In the genomic region with DNA sequence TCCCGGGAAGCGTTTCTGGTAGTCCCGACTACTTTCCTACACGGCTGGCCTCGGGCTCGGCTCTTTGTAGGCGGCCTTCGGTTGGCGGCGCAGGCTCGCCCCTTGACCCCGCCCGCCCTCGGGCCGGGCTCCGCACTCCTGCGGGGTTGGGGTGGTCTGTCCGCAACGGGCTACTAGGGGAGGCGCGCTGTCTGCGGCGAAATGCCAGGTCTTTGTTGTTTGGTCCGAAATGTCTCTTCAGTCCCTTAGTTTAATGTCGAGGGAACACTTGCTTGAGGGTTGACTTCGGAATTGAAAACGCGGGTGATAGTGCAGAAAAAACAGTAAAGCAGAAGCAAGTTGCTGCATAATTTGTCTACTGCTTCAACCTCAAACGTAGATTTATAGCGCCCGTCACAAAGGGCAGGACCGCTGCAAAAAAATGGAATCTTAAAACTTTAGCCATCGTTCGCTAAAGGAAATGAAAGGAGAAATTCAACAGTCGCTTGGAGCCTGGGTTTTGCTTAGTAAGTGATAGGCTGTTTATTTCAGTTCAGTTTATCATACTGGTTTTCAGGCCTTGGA, we compare ENCODE assay signal across 8 cellular contexts. TPM values are rescaled to one million over a fixed set of nuclear protein-coding genes. Genes with fewer than 3 reads are reported as not detected.
DNase-seq lines count a peak whose midpoint lies in the region; ATAC-seq and TF ChIP-seq lines count a peak whose summit lies in the region.

No MANE protein-coding gene starts in this region.

- H3K36me3 ChIP-seq in Peyer's patch (peaks cover 0 to 17% (median 0%) of the 10 kb centered on the region in 3 donors), neural cell (ENCODE audit: insufficient read depth, low read length) (no peaks in the 10 kb centered on the region)

- no peaks in the 10 kb centered on the region for H3F3A ChIP-seq in neural cell (ENCODE audit: insufficient read depth, low read length, poor library complexity, severe bottlenecking)

- H3K27me3 ChIP-seq in Peyer's patch: no peaks in the 10 kb centered on the region
- no peaks in the 10 kb centered on the region for H3K27me3 ChIP-seq in neural cell (ENCODE audit: insufficient read depth, low read depth, low read length)

- H3K27ac ChIP-seq in Peyer's patch (peak overlapping the region; percentile 73 to 93 (median 89)), epithelial cell of prostate (peak overlapping the region; percentile 85), neural cell (ENCODE audit: low read length) (peak overlapping the region; percentile 82)

- TF ChIP-seq RAD21 in neural cell (conservative IDR thresholded peaks at IDR 0.05): no peak

- DNase-seq in ACHN: peak; percentile 25
- DNase-seq in Peyer's patch: no peak
- DNase-seq in epithelial cell of prostate (ENCODE audit: low read depth, low spot score): no peak
- DNase-seq in activated effector memory CD4-positive, alpha-beta T cell treated with anti-CD3 and anti-CD28 coated beads, Interleukin-2, amount 50 U/mL, for 16 hours: no peak
- DNase-seq in GDM1 (lab: John Stamatoyannopoulos, UW): no peak

- peak overlapping the region; percentile 59 for H2AFZ ChIP-seq in neural cell (ENCODE audit: low read depth, low read length)

- peaks cover 0 to 56% (median 9%) of the 10 kb centered on the region in 4 donors for H3K4me1 ChIP-seq in Peyer's patch

- ATAC-seq in GM18868 (IDR thresholded peaks at IDR 0.05; ENCODE audit: unreplicated experiment): peak; percentile 37
- ATAC-seq in HG03064 (IDR thresholded peaks at IDR 0.05; ENCODE audit: low read depth, unreplicated experiment): peak; percentile 39

- no peak for TF ChIP-seq POLR2A in Peyer's patch (IDR thresholded peaks at IDR 0.05)

- H3K9ac ChIP-seq in neural cell (ENCODE audit: low read length): peak overlapping the region; percentile 79

- H3K4me3 ChIP-seq in Peyer's patch (peak overlapping the region; percentile 68 to 93 (median 76)), neural cell (ENCODE audit: low read length) (peak overlapping the region; percentile 88)

- H4K20me1 ChIP-seq in neural cell (ENCODE audit: insufficient read depth): no peaks in the 10 kb centered on the region

- no peaks in the 10 kb centered on the region for H3K9me2 ChIP-seq in neural cell (ENCODE audit: insufficient read depth, low read length)

- H3K4me2 ChIP-seq in neural cell (ENCODE audit: low read length): peak overlapping the region; percentile 79

- no peak for TF ChIP-seq EP300 in neural cell (conservative IDR thresholded peaks at IDR 0.05; ENCODE audit: poor library complexity, severe bottlenecking)

- TF ChIP-seq CTCF in Peyer's patch (IDR thresholded peaks at IDR 0.05) (no peak), neural cell (IDR thresholded peaks at IDR 0.05; ENCODE audit: poor library complexity, severe bottlenecking) (no peak)

- in situ Hi-C loops in ACHN (cut with HindIII; ENCODE audit: low pct_ligation_motif_present, low pct_unique_long_range_greater_than_20kb, low sequenced_read_pairs): no loop called here

- H3K9me3 ChIP-seq in Peyer's patch (no peaks in the 10 kb centered on the region), neural cell (ENCODE audit: low read length) (no peaks in the 10 kb centered on the region)

- H3K79me2 ChIP-seq in neural cell (replicated peaks; ENCODE audit: insufficient read depth, low read length): peaks cover 27% of the 10 kb centered on the region

TF ChIP-seq in neural cell, 6 proteins besides CTCF, POLR2A, EP300 and RAD21:
- TF ChIP-seq TAF1 (IDR thresholded peaks at IDR 0.05; ENCODE audit: low read depth) (no peak), POLR2AphosphoS5 (IDR thresholded peaks at IDR 0.05) (no peak), EZH2 (IDR thresholded peaks at IDR 0.05; ENCODE audit: borderline replicate concordance, insufficient read depth, low read length, poor library complexity, severe bottlenecking) (no peak), SMC3 (conservative IDR thresholded peaks at IDR 0.05; ENCODE audit: poor library complexity) (no peak)
- TF ChIP-seq, protein P1, sequence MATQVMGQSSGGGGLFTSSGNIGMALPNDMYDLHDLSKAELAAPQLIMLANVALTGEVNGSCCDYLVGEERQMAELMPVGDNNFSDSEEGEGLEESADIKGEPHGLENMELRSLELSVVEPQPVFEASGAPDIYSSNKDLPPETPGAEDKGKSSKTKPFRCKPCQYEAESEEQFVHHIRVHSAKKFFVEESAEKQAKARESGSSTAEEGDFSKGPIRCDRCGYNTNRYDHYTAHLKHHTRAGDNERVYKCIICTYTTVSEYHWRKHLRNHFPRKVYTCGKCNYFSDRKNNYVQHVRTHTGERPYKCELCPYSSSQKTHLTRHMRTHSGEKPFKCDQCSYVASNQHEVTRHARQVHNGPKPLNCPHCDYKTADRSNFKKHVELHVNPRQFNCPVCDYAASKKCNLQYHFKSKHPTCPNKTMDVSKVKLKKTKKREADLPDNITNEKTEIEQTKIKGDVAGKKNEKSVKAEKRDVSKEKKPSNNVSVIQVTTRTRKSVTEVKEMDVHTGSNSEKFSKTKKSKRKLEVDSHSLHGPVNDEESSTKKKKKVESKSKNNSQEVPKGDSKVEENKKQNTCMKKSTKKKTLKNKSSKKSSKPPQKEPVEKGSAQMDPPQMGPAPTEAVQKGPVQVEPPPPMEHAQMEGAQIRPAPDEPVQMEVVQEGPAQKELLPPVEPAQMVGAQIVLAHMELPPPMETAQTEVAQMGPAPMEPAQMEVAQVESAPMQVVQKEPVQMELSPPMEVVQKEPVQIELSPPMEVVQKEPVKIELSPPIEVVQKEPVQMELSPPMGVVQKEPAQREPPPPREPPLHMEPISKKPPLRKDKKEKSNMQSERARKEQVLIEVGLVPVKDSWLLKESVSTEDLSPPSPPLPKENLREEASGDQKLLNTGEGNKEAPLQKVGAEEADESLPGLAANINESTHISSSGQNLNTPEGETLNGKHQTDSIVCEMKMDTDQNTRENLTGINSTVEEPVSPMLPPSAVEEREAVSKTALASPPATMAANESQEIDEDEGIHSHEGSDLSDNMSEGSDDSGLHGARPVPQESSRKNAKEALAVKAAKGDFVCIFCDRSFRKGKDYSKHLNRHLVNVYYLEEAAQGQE (IDR thresholded peaks at IDR 0.05; ENCODE audit: borderline replicate concordance): no peak

RNA-seq across cellular contexts. Expression of gene JKAMP, which starts 0.4 kb away (rescaled TPM):
- 10 to 100 TPM; 24.8 to 70.4 (median 59.8) TPM for total RNA-seq in Peyer's patch
- 180 and 204 TPM in 2 replicates for polyA plus RNA-seq in neural cell
- 129 and 142 TPM in 2 replicates for polyA minus RNA-seq in neural cell

RNA-seq across cellular contexts. Expression of gene L3HYPDH, which starts 0.5 kb away (rescaled TPM):
- total RNA-seq in Peyer's patch: 10 to 100 TPM; 17.3 to 86.6 (median 43.3) TPM
- 14.9 and 18.9 TPM in 2 replicates for polyA plus RNA-seq in neural cell
- polyA minus RNA-seq in neural cell: 24.8 and 35.1 TPM in 2 replicates

RNA-seq across cellular contexts. Expression of gene GPR135, which starts 19.5 kb away (rescaled TPM):
- 1 to 10 TPM; 2.8 to 8.8 (median 6.0) TPM for total RNA-seq in Peyer's patch
- polyA plus RNA-seq in neural cell: 2.9 and 3.0 TPM in 2 replicates
- polyA minus RNA-seq in neural cell: 7.1 and 10.0 TPM in 2 replicates
